9 cellular contexts compared by ENCODE assay signal in the genomic region with DNA sequence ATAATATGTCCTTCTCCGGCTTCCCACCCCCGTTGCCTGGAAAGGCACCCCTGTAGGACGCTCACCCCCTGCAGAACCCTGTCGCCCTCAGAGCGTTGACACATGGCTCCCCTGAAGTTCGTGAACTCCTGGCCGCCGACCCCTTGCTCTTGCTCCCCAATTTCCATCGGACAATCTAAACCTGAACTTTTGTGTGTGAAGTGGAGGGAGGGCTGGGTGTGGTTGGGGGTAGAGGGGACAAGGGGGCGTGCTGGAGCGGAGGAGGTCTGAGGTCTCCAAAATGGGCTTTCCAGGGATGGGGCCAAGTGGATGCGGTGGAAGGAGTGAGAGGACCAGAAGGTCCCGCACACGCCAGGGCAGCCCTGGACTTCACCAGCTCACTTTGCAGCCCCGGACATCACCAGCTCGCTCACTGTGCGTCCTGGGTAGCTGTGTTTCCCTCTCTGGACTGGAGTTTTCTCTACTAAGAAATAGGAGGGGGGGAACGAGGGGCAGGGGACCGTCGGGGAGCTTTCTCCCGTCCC. TPM values are rescaled to one million over a fixed set of nuclear protein-coding genes. Genes with fewer than 3 reads are reported as not detected.
DNase-seq lines count a peak whose midpoint lies in the region; ATAC-seq, FAIRE-seq and TF ChIP-seq lines count a peak whose summit lies in the region.
"Had no signal": no experiment of that assay in that cellular context is flagged by ENCODE, and none has a peak within 500 bp of the region (broad histone marks: within the 10 kb centered on the region; RNA-seq: fewer than 3 reads in every experiment).

No MANE protein-coding gene starts in this region.

- no peaks in the 10 kb centered on the region for H3K9me3 Mint-ChIP-seq in effector memory CD8-positive, alpha-beta T cell
- H3K9me3 Mint-ChIP-seq in naive thymus-derived CD8-positive, alpha-beta T cell, result no peaks in the 10 kb centered on the region

- peak; percentile 12 for ATAC-seq in effector memory CD8-positive, alpha-beta T cell (replicated peaks)
- ATAC-seq in naive thymus-derived CD8-positive, alpha-beta T cell, result peak in 1 of 2 donors; percentile 12
- ATAC-seq in HG02970 (IDR thresholded peaks at IDR 0.05; ENCODE audit: low FRiP score, unreplicated experiment), result no peak

- H3K27me3 ChIP-seq in AG04450 (ENCODE audit: control insufficient read depth, insufficient read depth, low read length), result no peaks in the 10 kb centered on the region

- no peak for TF ChIP-seq CTCF in AG04450 (IDR thresholded peaks at IDR 0.05; ENCODE audit: low read depth, low read length)

- no peak for FAIRE-seq in GM12892 (lab: Jason Lieb, UNC)
- FAIRE-seq: G401.6 had no signal

- H3K4me1 Mint-ChIP-seq in effector memory CD8-positive, alpha-beta T cell (ENCODE audit: low read depth in 2 of 2), result peaks cover 3 to 4% of the 10 kb centered on the region in 2 donors
- peaks cover 7 to 15% (median 8%) of the 10 kb centered on the region in 4 donors for H3K4me1 Mint-ChIP-seq in naive thymus-derived CD8-positive, alpha-beta T cell

- peak overlapping the region; percentile 83 to 85 for H3K4me3 Mint-ChIP-seq in effector memory CD8-positive, alpha-beta T cell
- H3K4me3 Mint-ChIP-seq in naive thymus-derived CD8-positive, alpha-beta T cell, result peak overlapping the region; percentile 80 to 91 (median 87)

- peaks cover 14 to 45% of the 10 kb centered on the region in 2 donors for H3K27me3 Mint-ChIP-seq in effector memory CD8-positive, alpha-beta T cell
- H3K27me3 Mint-ChIP-seq in naive thymus-derived CD8-positive, alpha-beta T cell, result peaks cover 0 to 12% (median 10%) of the 10 kb centered on the region in 5 donors

- CTCF ChIA-PET in AG04450 (lab: Charles Lee), result interaction anchor here (0.6 to 4.7 kb wide), 8 partner anchors 11 to 313 kb away, joined by 3 to 58 read pairs (median 8); partner anchors contain the start of gene CREB3L1

- peak overlapping the region; percentile 61 for H3K4me3 ChIP-seq in AG04450 (ENCODE audit: low read depth, low read length)

- H3K27ac ChIP-seq in AG04450 (ENCODE audit: low read depth, low read length), result peak overlapping the region; percentile 88
- H3K27ac ChIP-seq in KOPT-K1 (ENCODE audit: low read depth, low read length, poor library complexity, severe bottlenecking), result peak overlapping the region; percentile 33

- H3K27ac Mint-ChIP-seq in effector memory CD8-positive, alpha-beta T cell, result no peak overlapping the region
- peak overlapping the region in 3 of 10 donors; percentile 19 to 74 (median 52) for H3K27ac Mint-ChIP-seq in naive thymus-derived CD8-positive, alpha-beta T cell

- no peak for TF ChIP-seq POLR2A in GM12892 (IDR thresholded peaks at IDR 0.05; ENCODE audit: low read depth, low read length)

- POLR2A ChIA-PET in AG04450 (lab: Yijun Ruan, JAX), result interaction anchor here (0.5 to 3.4 kb wide), 15 partner anchors 10 to 58 kb away, joined by 3 to 35 read pairs (median 5); partner anchors contain the start of gene CREB3L1
- POLR2A ChIA-PET in naive thymus-derived CD8-positive, alpha-beta T cell (lab: Charles Lee), result interaction anchor here (1.0 to 1.7 kb wide), 10 partner anchors 12 to 70 kb away, joined by 3 to 7 read pairs (median 3); no protein-coding TSS in a partner anchor

- DNase-seq in AG04450 (ENCODE audit: low read depth, low spot score) (no peak), GM12892 (ENCODE audit: insufficient read length) (no peak), SIG-M5 treated with dmso at 0.1 percent for 504 hours (lab: John Stamatoyannopoulos, UW; ENCODE audit: unreplicated experiment) (no peak), H4 (ENCODE audit: low spot score) (no peak)
- DNase-seq in effector memory CD8-positive, alpha-beta T cell, result no peak
- DNase-seq in naive thymus-derived CD8-positive, alpha-beta T cell, result no peak

- H3K36me3 Mint-ChIP-seq in effector memory CD8-positive, alpha-beta T cell (ENCODE audit: insufficient read depth), result no peaks in the 10 kb centered on the region
- no peaks in the 10 kb centered on the region for H3K36me3 Mint-ChIP-seq in naive thymus-derived CD8-positive, alpha-beta T cell

- H3K9me3 ChIP-seq in AG04450 (ENCODE audit: control insufficient read depth, insufficient read depth, low read length) (no peaks in the 10 kb centered on the region), KOPT-K1 (ENCODE audit: insufficient read depth, low read length, poor library complexity, severe bottlenecking) (no peaks in the 10 kb centered on the region)

- no peaks in the 10 kb centered on the region for H3K36me3 ChIP-seq in KOPT-K1 (ENCODE audit: insufficient read depth, low read length)

RNA-seq across cellular contexts. Expression of gene CREB3L1, which starts 18.6 kb away (rescaled TPM):
- polyA plus RNA-seq in AG04450 (2011; rRNA removed), result 24.2 and 33.2 TPM in 2 replicates
- polyA minus RNA-seq in AG04450 (2011; rRNA and poly(A)+ RNA removed), result 57.6 and 90.1 TPM in 2 replicates
- not detected for total RNA-seq in naive thymus-derived CD8-positive, alpha-beta T cell
- polyA plus RNA-seq in naive thymus-derived CD8-positive, alpha-beta T cell, result not detected
- 1.6 TPM for polyA plus RNA-seq in GM12892 (2012; ENCODE audit: missing spikeins)
- 0.60 and 1.3 TPM in 2 replicates for total RNA-seq in H4 (2014; rRNA removed; shearing (Covaris generic))

RNA-seq across cellular contexts. Expression of gene DGKZ, which starts 51.2 kb away (rescaled TPM):
- polyA plus RNA-seq in AG04450 (2011; rRNA removed), result 15.8 and 23.2 TPM in 2 replicates
- polyA minus RNA-seq in AG04450 (2011; rRNA and poly(A)+ RNA removed), result 28.1 and 32.6 TPM in 2 replicates
- total RNA-seq in naive thymus-derived CD8-positive, alpha-beta T cell, result 100 to 1,000 TPM; 234 to 243 TPM
- 10 to 100 TPM; 47.1 to 71.0 (median 52.5) TPM for polyA plus RNA-seq in naive thymus-derived CD8-positive, alpha-beta T cell
- polyA plus RNA-seq in GM12892 (2012; ENCODE audit: missing spikeins), result 11.6 TPM
- total RNA-seq in H4 (2014; rRNA removed; shearing (Covaris generic)), result 25.3 and 38.9 TPM in 2 replicates
